9 cellular contexts compared by ENCODE assay signal in genomic region chr10:114544045-114544659, GRCh38.
A peak's percentile ranks its signal among the peaks of the same experiment; 100 is the strongest.
DNase-seq lines count a peak whose midpoint lies in the region; ATAC-seq and TF ChIP-seq lines count a peak whose summit lies in the region.
"Had no signal": no experiment of that assay in that cellular context is flagged by ENCODE, and none has a peak within 500 bp of the region (broad histone marks: within the 10 kb centered on the region; RNA-seq: fewer than 3 reads in every experiment).

No MANE protein-coding gene starts in this region.

- ATAC-seq in GM21390 (IDR thresholded peaks at IDR 0.05; ENCODE audit: unreplicated experiment) (peak; percentile 98), right cardiac atrium (no peak)

- DNase-seq in Jurkat, Clone E6-1 (ENCODE audit: low read depth, low spot score): peak; percentile 96
- DNase-seq in activated T-cell treated with anti-CD3 and anti-CD28 coated beads for 48 hours (ENCODE audit: low read depth) (peak; percentile 60), trophoblast cell (no peak), right cardiac atrium (no peak), smooth muscle cell (lab: John Stamatoyannopoulos, UW; ENCODE audit: unreplicated experiment) (no peak)
- DNase-seq: pancreas had no signal

- H3F3A ChIP-seq in smooth muscle cell (ENCODE audit: low read depth): no peaks in the 10 kb centered on the region

- no peak overlapping the region for H4K12ac ChIP-seq in trophoblast cell (ENCODE audit: low read depth, low read length)

- H3K9ac ChIP-seq in BLaER1: peak overlapping the region; percentile 46; the same call in 1 of the 2 replicates
- H3K9ac ChIP-seq in trophoblast cell (ENCODE audit: low read length): no peak overlapping the region
- no peak overlapping the region for H3K9ac ChIP-seq in smooth muscle cell (ENCODE audit: low read depth)

- intact Hi-C loops in right cardiac atrium (cut with DNase I): loop anchor here in 2 of 4 donors (5.0 to 10.0 kb wide), 3 partner anchors 72 to 239 kb away; no protein-coding TSS in a partner anchor

- H3K27me3 ChIP-seq in BLaER1: peaks cover 12% of the 10 kb centered on the region
- H3K27me3 ChIP-seq in trophoblast cell (ENCODE audit: insufficient read depth, low read length): no peaks in the 10 kb centered on the region
- no peaks in the 10 kb centered on the region for H3K27me3 ChIP-seq in right cardiac atrium (ENCODE audit: control insufficient read depth, insufficient read depth)
- no peaks in the 10 kb centered on the region for H3K27me3 ChIP-seq in smooth muscle cell (ENCODE audit: low read depth)
- H3K27me3 ChIP-seq: pancreas had no signal

- H3K23ac ChIP-seq in trophoblast cell (ENCODE audit: low read length): no peak overlapping the region

- no peaks in the 10 kb centered on the region for H3K9me3 ChIP-seq in BLaER1
- H3K9me3 ChIP-seq in trophoblast cell (ENCODE audit: insufficient read depth, low read depth, low read length): no peaks in the 10 kb centered on the region
- H3K9me3 ChIP-seq in right cardiac atrium (ENCODE audit: control insufficient read depth, low read length): no peaks in the 10 kb centered on the region
- H3K9me3 ChIP-seq in smooth muscle cell (replicated peaks; ENCODE audit: low read depth): no peaks in the 10 kb centered on the region
- H3K9me3 ChIP-seq: pancreas had no signal

- H2BK12ac ChIP-seq in trophoblast cell (ENCODE audit: low read length): no peak overlapping the region

- H4K20me1 ChIP-seq in BLaER1 (no peaks in the 10 kb centered on the region), smooth muscle cell (ENCODE audit: low read depth) (no peaks in the 10 kb centered on the region)

- H3K4me1 ChIP-seq in BLaER1 (peaks cover 72% of the 10 kb centered on the region), trophoblast cell (ENCODE audit: control insufficient read depth in 1 of 2, insufficient read depth in 2 of 2, low read length in 2 of 2) (peaks cover 0 to 5% of the 10 kb centered on the region in 2 experiments), right cardiac atrium (ENCODE audit: control insufficient read depth, insufficient read depth, low read length) (peaks cover 16% of the 10 kb centered on the region), smooth muscle cell (ENCODE audit: low read depth) (no peaks in the 10 kb centered on the region)
- H3K4me1 ChIP-seq: pancreas had no signal

- H4K8ac ChIP-seq in trophoblast cell (ENCODE audit: low read depth, low read length): no peak overlapping the region

- H3K36me3 ChIP-seq in BLaER1: no peaks in the 10 kb centered on the region
- H3K36me3 ChIP-seq in trophoblast cell (ENCODE audit: control insufficient read depth in 1 of 2, insufficient read depth in 2 of 2, low read length in 2 of 2): peaks cover 2 to 3% of the 10 kb centered on the region in 2 experiments
- no peaks in the 10 kb centered on the region for H3K36me3 ChIP-seq in smooth muscle cell (ENCODE audit: low read depth)
- H3K36me3 ChIP-seq: pancreas had no signal

- H2AFZ ChIP-seq in trophoblast cell (ENCODE audit: insufficient read depth, low read length, poor library complexity) (no peak overlapping the region), smooth muscle cell (ENCODE audit: low read depth) (no peak overlapping the region)

- H3K79me1 ChIP-seq in trophoblast cell (ENCODE audit: low read length): no peaks in the 10 kb centered on the region

- H2BK5ac ChIP-seq in trophoblast cell (ENCODE audit: low read depth, low read length, poor library complexity): no peak overlapping the region

- H3K4me2 ChIP-seq in BLaER1 (peak overlapping the region; percentile 80), trophoblast cell (ENCODE audit: low read length) (no peak overlapping the region), smooth muscle cell (no peak overlapping the region)

- no peak overlapping the region for H2BK120ac ChIP-seq in trophoblast cell (ENCODE audit: insufficient read depth, low read length, poor library complexity)

- no peak overlapping the region for H4K91ac ChIP-seq in trophoblast cell (ENCODE audit: low read depth, low read length)

- no peak overlapping the region for H2AK5ac ChIP-seq in trophoblast cell (ENCODE audit: low read length)

- no peak overlapping the region for H3K14ac ChIP-seq in trophoblast cell (ENCODE audit: low read length)

- no peak for TF ChIP-seq CTCF in smooth muscle cell (IDR thresholded peaks at IDR 0.05; ENCODE audit: borderline replicate concordance, insufficient read depth, poor library complexity, severe bottlenecking)

- no peak overlapping the region for H3K4ac ChIP-seq in trophoblast cell (ENCODE audit: low read depth, low read length)

- no CpG with 5 or more reads among the region's 9 CpGs for WGBS in trophoblast cell (ENCODE audit: extremely low coverage, insufficient coverage, insufficient read length)
- WGBS in right cardiac atrium: 72% methylated on average over 9 of the region's 9 CpGs
- 76% methylated on average over 9 of the region's 9 CpGs for WGBS in smooth muscle cell (ENCODE audit: low lambda C conversion rate)

- H3K79me2 ChIP-seq in trophoblast cell (ENCODE audit: control insufficient read depth, insufficient read depth, low read length, poor library complexity) (no peaks in the 10 kb centered on the region), smooth muscle cell (ENCODE audit: low read depth) (no peaks in the 10 kb centered on the region)

- H3K4me3 ChIP-seq in BLaER1: no peak overlapping the region
- peak overlapping the region; percentile 50 for H3K4me3 ChIP-seq in Jurkat, Clone E6-1 (ENCODE audit: low read length)
- no peak overlapping the region for H3K4me3 ChIP-seq in skin epidermis
- no peak overlapping the region for H3K4me3 ChIP-seq in trophoblast cell (ENCODE audit: low read depth, low read length)
- H3K4me3 ChIP-seq in right cardiac atrium (ENCODE audit: low read length): no peak overlapping the region
- no peak overlapping the region for H3K4me3 ChIP-seq in smooth muscle cell
- H3K4me3 ChIP-seq: pancreas had no signal

- peak overlapping the region; percentile 78 for H3K27ac ChIP-seq in BLaER1
- peak overlapping the region in 16 of 21 experiments; percentile 5 to 80 (median 60) for H3K27ac ChIP-seq in skin epidermis
- H3K27ac ChIP-seq in trophoblast cell (ENCODE audit: low read depth, low read length): no peak overlapping the region
- H3K27ac ChIP-seq in right cardiac atrium (ENCODE audit: low read length): no peak overlapping the region
- no peak overlapping the region for H3K27ac ChIP-seq in smooth muscle cell (ENCODE audit: low read depth)
- H3K27ac ChIP-seq: pancreas had no signal

- no peak overlapping the region for H3K18ac ChIP-seq in trophoblast cell (ENCODE audit: low read length)

Comparison
In these comparisons a context has a peak if more than half of its experiments do, and no peak if none do; other contexts are left out.
1. H3K27ac ChIP-seq: peak in BLaER1 (single experiment) and skin epidermis (16 of 21); none in trophoblast cell (single experiment), right cardiac atrium (single experiment) and smooth muscle cell (single experiment).
2. DNase-seq: peak in Jurkat, Clone E6-1 (single experiment) and activated T-cell treated with anti-CD3 and anti-CD28 coated beads for 48 hours (single experiment); none in trophoblast cell (0 of 2), right cardiac atrium (0 of 3) and smooth muscle cell (single experiment).